1 cellular context compared by ENCODE assay signal in the genomic region with DNA sequence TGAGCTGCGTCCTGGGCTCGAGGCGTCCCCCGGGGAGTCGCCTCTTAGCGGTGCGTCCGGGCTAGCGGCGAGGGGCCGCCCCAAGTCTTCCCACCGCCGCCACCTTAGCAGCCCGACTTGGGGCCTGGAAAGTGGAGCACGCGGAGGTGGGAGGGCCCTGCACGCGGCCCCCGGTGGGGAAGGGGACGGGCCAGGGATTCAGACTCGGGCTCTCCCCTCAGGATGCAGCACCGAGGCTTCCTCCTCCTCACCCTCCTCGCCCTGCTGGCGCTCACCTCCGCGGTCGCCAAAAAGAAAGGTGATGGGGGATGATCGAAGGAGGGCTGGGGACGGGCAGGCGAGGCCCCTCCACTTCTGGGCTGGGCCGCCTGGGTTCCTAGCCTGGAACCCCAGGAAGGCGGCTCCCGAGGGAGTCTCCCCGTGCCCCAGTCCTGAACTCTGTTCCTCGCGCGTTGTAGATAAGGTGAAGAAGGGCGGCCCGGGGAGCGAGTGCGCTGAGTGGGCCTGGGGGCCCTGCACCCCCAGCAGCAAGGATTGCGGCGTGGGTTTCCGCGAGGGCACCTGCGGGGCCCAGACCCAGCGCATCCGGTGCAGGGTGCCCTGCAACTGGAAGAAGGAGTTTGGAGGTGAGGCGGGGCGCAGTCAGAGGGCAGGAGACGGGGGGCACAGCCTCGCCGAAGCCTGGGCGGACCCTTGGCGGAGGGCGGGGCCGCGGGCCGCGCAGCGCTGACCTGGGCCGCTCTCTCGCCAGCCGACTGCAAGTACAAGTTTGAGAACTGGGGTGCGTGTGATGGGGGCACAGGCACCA.
TF ChIP-seq lines count a peak whose summit lies in the region.

No MANE protein-coding gene starts in this region.

TF ChIP-seq in endothelial cell of umbilical vein, 7 proteins besides CTCF, POLR2A, EP300 and RAD21:
- TF ChIP-seq MYC (IDR thresholded peaks at IDR 0.05; ENCODE audit: low read depth, low read length) (no peak), POLR2AphosphoS5 (IDR thresholded peaks at IDR 0.05; ENCODE audit: insufficient read depth, low read depth, low read length) (no peak), FOS (IDR thresholded peaks at IDR 0.05; ENCODE audit: borderline replicate concordance, insufficient read depth, low read length) (no peak), GATA2 (IDR thresholded peaks at IDR 0.05; ENCODE audit: insufficient read depth, insufficient read length, low read depth, low read length) (no peak), JUN (IDR thresholded peaks at IDR 0.05; ENCODE audit: borderline replicate concordance, insufficient read depth, insufficient read length, low read depth) (no peak), EZH2 (IDR thresholded peaks at IDR 0.05; ENCODE audit: borderline replicate concordance, low read depth, low read length, severe bottlenecking) (no peak)
- TF ChIP-seq, protein P1, sequence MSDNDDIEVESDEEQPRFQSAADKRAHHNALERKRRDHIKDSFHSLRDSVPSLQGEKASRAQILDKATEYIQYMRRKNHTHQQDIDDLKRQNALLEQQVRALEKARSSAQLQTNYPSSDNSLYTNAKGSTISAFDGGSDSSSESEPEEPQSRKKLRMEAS (IDR thresholded peaks at IDR 0.05; ENCODE audit: insufficient read depth, insufficient read length): no peak
